Comparison of ENCODE assay signal across 26 cellular contexts in the genomic region with DNA sequence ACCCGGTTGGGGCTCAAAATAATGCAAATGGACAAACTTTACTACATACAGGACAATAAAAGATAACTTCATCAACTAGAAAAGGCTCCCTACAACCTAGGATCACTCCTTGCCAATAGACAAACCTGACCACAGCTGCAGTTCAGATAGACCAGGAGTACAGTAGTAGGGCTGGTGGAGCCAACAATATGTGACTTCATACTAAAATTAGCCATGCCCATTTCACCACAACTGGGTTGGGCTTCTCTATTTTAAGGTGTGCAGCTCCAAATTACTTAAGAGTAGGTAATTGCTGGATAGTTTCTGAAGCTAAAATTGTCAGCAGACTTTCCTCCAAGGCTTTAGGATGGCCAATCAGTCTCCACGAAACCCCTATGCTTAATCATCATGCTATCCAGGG. TPM values are rescaled to one million over a fixed set of nuclear protein-coding genes. Genes with fewer than 3 reads are reported as not detected.
A peak's percentile ranks its signal among the peaks of the same experiment; 100 is the strongest.
DNase-seq lines count a peak whose midpoint lies in the region; ATAC-seq and TF ChIP-seq lines count a peak whose summit lies in the region.
"Had no signal": no experiment of that assay in that cellular context is flagged by ENCODE, and none has a peak within 500 bp of the region (broad histone marks: within the 10 kb centered on the region; RNA-seq: fewer than 3 reads in every experiment).

No MANE protein-coding gene starts in this region.

- in situ Hi-C loops in transverse colon (cut with MboI; ENCODE audit: low pct_ligation_motif_present in 1 of 4, low pct_unique_long_range_greater_than_20kb in 1 of 4, low sequenced_read_pairs in 3 of 4): no loop called here

- intact Hi-C loops in left ventricle myocardium inferior (cut with micrococcal nuclease) (no loop called here), Right ventricle myocardium inferior (cut with DNase I) (loop anchor here (5.0 kb wide), 1 partner anchor 154 kb away; no protein-coding TSS in a partner anchor), transverse colon (cut with DNase I; ENCODE audit: low total_unique reads) (no loop called here)

- H3K27me3 ChIP-seq in left ventricle myocardium inferior (ENCODE audit: low read depth) (no peaks in the 10 kb centered on the region), transverse colon (no peaks in the 10 kb centered on the region)
- H3K27me3 ChIP-seq: BE2C, brain microvascular endothelial cell, MG63, stomach had no signal

- H3K4me1 ChIP-seq in left ventricle myocardium inferior (peaks cover 80% of the 10 kb centered on the region), transverse colon (peaks cover 15 to 62% (median 41%) of the 10 kb centered on the region in 4 donors)

- CTCF ChIA-PET in activated CD8-positive, alpha-beta T cell treated with anti-CD3 and anti-CD28 coated beads, Interleukin-2, amount 10 ng/mL, durations not matched to agents 7 days and 5 days (lab: Charles Lee): no interaction called here

- TF ChIP-seq EP300 in transverse colon (IDR thresholded peaks at IDR 0.05; ENCODE audit: low read depth): no peak

- peaks cover 38% of the 10 kb centered on the region for H3K4me1 Mint-ChIP-seq in activated T-helper 17 cell treated with anti-CD3 and anti-CD28 coated beads, Interleukin-2, amount 50 U/mL, for 72 hours
- peaks cover 60% of the 10 kb centered on the region for H3K4me1 Mint-ChIP-seq in activated CD8-positive, alpha-beta T cell treated with anti-CD3 and anti-CD28 coated beads, Interleukin-2, amount 10 ng/mL, durations not matched to agents 7 days and 5 days (ENCODE audit: low read depth)

- peak overlapping the region; percentile 88 for H3K4me3 Mint-ChIP-seq in activated T-helper 17 cell treated with anti-CD3 and anti-CD28 coated beads, Interleukin-2, amount 50 U/mL, for 72 hours
- no peak overlapping the region for H3K4me3 Mint-ChIP-seq in activated CD8-positive, alpha-beta T cell treated with anti-CD3 and anti-CD28 coated beads, Interleukin-2, amount 10 ng/mL, durations not matched to agents 7 days and 5 days
- H3K4me3 Mint-ChIP-seq: WTC11 had no signal

- H3K9me3 Mint-ChIP-seq in activated T-helper 17 cell treated with anti-CD3 and anti-CD28 coated beads, Interleukin-2, amount 50 U/mL, for 72 hours: no peaks in the 10 kb centered on the region
- H3K9me3 Mint-ChIP-seq in activated CD8-positive, alpha-beta T cell treated with anti-CD3 and anti-CD28 coated beads, Interleukin-2, amount 10 ng/mL, durations not matched to agents 7 days and 5 days (ENCODE audit: insufficient read depth): no peaks in the 10 kb centered on the region
- H3K9me3 Mint-ChIP-seq: naive thymus-derived CD8-positive, alpha-beta T cell; WTC11 had no signal

- POLR2A ChIA-PET in activated CD8-positive, alpha-beta T cell treated with anti-CD3 and anti-CD28 coated beads, Interleukin-2, amount 10 ng/mL, durations not matched to agents 7 days and 5 days (lab: Charles Lee): no interaction called here

- peaks cover 25% of the 10 kb centered on the region for H3K36me3 Mint-ChIP-seq in activated T-helper 17 cell treated with anti-CD3 and anti-CD28 coated beads, Interleukin-2, amount 50 U/mL, for 72 hours (ENCODE audit: low read depth)
- H3K36me3 Mint-ChIP-seq in activated CD8-positive, alpha-beta T cell treated with anti-CD3 and anti-CD28 coated beads, Interleukin-2, amount 10 ng/mL, durations not matched to agents 7 days and 5 days (ENCODE audit: low read depth): peaks cover 47% of the 10 kb centered on the region
- H3K36me3 Mint-ChIP-seq: WTC11 had no signal

- 63 to 83% methylated on average over 1 to 2 of the region's 2 CpGs for WGBS in transverse colon (ENCODE audit: low coverage in 1 of 2), 2 donors

- no peak overlapping the region for H3K27ac Mint-ChIP-seq in activated T-helper 17 cell treated with anti-CD3 and anti-CD28 coated beads, Interleukin-2, amount 50 U/mL, for 72 hours
- H3K27ac Mint-ChIP-seq in activated CD8-positive, alpha-beta T cell treated with anti-CD3 and anti-CD28 coated beads, Interleukin-2, amount 10 ng/mL, durations not matched to agents 7 days and 5 days: no peak overlapping the region
- H3K27ac Mint-ChIP-seq: WTC11 had no signal

- H3K4me3 ChIP-seq in left ventricle myocardium inferior (no peak overlapping the region), NB4 (ENCODE audit: low read depth, low read length) (peak overlapping the region; percentile 94), transverse colon (no peak overlapping the region)
- H3K4me3 ChIP-seq: MG63, smooth muscle cell, stomach had no signal

- ATAC-seq in Right ventricle myocardium inferior: no peak
- no peak for ATAC-seq in activated T-helper 17 cell treated with anti-CD3 and anti-CD28 coated beads, Interleukin-2, amount 50 U/mL, for 72 hours (replicated peaks)
- no peak for ATAC-seq in activated CD8-positive, alpha-beta T cell treated with anti-CD3 and anti-CD28 coated beads, Interleukin-2, amount 10 ng/mL, durations not matched to agents 7 days and 5 days
- ATAC-seq: naive thymus-derived CD8-positive, alpha-beta T cell; SK-N-SH treated with all-trans-retinoic acid at 6 μM for 48 hours; WTC11 had no signal

- peak overlapping the region; percentile 18 for H3K27ac ChIP-seq in left ventricle myocardium inferior (replicated peaks)
- peak overlapping the region; percentile 46 to 94 (median 58) for H3K27ac ChIP-seq in transverse colon
- H3K27ac ChIP-seq: brain microvascular endothelial cell, stomach had no signal

- H3K36me3 ChIP-seq in left ventricle myocardium inferior (no peaks in the 10 kb centered on the region), transverse colon (peaks cover 0 to 2% (median 0%) of the 10 kb centered on the region in 4 donors)
- H3K36me3 ChIP-seq: brain microvascular endothelial cell, stomach had no signal

- TF ChIP-seq CTCF in left ventricle myocardium inferior (IDR thresholded peaks at IDR 0.05; ENCODE audit: borderline replicate concordance): no peak
- TF ChIP-seq CTCF in NB4 (IDR thresholded peaks at IDR 0.05; ENCODE audit: low read depth, low read length): no peak
- TF ChIP-seq CTCF in transverse colon (IDR thresholded peaks at IDR 0.05): no peak

- DNase-seq in left ventricle myocardium inferior (no peak), Right ventricle myocardium inferior (ENCODE audit: missing footprints) (no peak), NB4 (ENCODE audit: low read depth) (no peak), transverse colon (no peak), superior temporal gyrus (ENCODE audit: extremely low spot score) (no peak)
- no peak for DNase-seq in stimulated activated CD8-positive, alpha-beta memory T cell treated with anti-CD3 and anti-CD28 coated beads, Interleukin-4, amount 100 ng/mL, for 48 hours
- no peak for DNase-seq in activated CD8-positive, alpha-beta T cell treated with anti-CD3 and anti-CD28 coated beads, Interleukin-2, amount 10 ng/mL, durations not matched to agents 7 days and 5 days
- DNase-seq: ACHN; activated CD4-positive, alpha-beta T cell treated with anti-CD3 and anti-CD28 coated beads, Interleukin-2, amount 50 U/mL, for 1 hour; activated naive CD4-positive, alpha-beta T cell treated with anti-CD3 and anti-CD28 coated beads, Interleukin-2, amount 50 U/mL, for 16 hours; amniotic stem cell; BE2C; brain microvascular endothelial cell; COR-L47; DMS53; IMR-90; MG63; midbrain; naive thymus-derived CD8-positive, alpha-beta T cell; stimulated activated CD4-positive, alpha-beta T cell treated with anti-CD3 and anti-CD28 coated beads, Interleukin-1b, Interleukin-23, amount 100 ng/mL, for 48 hours; stomach; trophoblast cell had no signal

- H3K27me3 Mint-ChIP-seq in activated T-helper 17 cell treated with anti-CD3 and anti-CD28 coated beads, Interleukin-2, amount 50 U/mL, for 72 hours: no peaks in the 10 kb centered on the region
- H3K27me3 Mint-ChIP-seq in activated CD8-positive, alpha-beta T cell treated with anti-CD3 and anti-CD28 coated beads, Interleukin-2, amount 10 ng/mL, durations not matched to agents 7 days and 5 days (ENCODE audit: low read depth): no peaks in the 10 kb centered on the region
- H3K27me3 Mint-ChIP-seq: naive thymus-derived CD8-positive, alpha-beta T cell had no signal

- TF ChIP-seq POLR2A in NB4 (IDR thresholded peaks at IDR 0.05; ENCODE audit: extremely low read depth, insufficient read length) (no peak), transverse colon (IDR thresholded peaks at IDR 0.05) (no peak)

- H3K9me3 ChIP-seq in left ventricle myocardium inferior (replicated peaks): no peaks in the 10 kb centered on the region
- no peaks in the 10 kb centered on the region for H3K9me3 ChIP-seq in transverse colon
- H3K9me3 ChIP-seq: BE2C, MG63, stomach had no signal

RNA-seq across cellular contexts. Expression of gene DENND1B, which starts 3.9 kb away (rescaled TPM):
- total RNA-seq in left ventricle myocardium inferior (26.9 TPM), Right ventricle myocardium inferior (22.9 TPM), transverse colon (10 to 100 TPM; 21.9 to 59.9 (median 42.3) TPM)
- total RNA-seq in activated T-helper 17 cell treated with anti-CD3 and anti-CD28 coated beads, Interleukin-2, amount 50 U/mL, for 72 hours: 10 to 100 TPM; 12.2 to 17.1 TPM
- 10 to 100 TPM; 22.5 to 27.9 TPM for total RNA-seq in activated CD8-positive, alpha-beta T cell treated with anti-CD3 and anti-CD28 coated beads, Interleukin-2, amount 10 ng/mL, durations not matched to agents 7 days and 5 days
